18 cellular contexts compared by ENCODE assay signal in the genomic region with DNA sequence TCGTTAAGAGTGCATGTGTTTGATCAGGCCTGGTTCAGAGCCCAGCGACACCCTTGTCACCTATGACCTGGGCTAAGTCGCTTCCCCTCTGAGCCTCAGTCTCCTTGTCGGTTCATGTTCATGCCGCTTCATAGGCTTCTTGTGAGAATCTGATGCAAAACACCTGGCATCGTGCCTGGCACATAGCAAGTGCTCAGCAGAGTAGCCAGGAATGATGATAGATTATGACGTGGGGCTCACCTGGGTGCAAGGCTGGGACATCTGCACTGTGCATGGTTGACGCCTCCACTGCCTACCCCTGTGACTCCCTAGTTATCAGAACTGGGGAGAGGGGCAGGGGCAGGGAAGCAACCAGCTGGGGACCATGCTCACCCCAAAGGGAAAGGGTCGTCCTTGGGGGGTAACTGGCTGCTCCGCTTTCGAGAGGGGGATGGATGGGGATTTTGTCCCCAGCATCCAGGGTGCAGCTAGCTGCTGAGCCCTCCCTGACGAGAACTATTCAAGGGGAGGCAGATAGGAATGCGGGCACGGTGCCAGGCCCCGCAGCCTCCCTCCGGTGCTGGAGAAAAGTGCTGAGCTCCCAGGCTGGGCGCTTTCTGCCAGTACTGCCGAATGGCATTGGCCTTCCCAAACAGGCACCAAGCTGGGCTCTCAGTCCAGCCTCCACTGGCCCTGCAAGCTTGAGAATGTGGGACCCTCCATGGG. TPM values are rescaled to one million over a fixed set of nuclear protein-coding genes. Genes with fewer than 3 reads are reported as not detected.
DNase-seq lines count a peak whose midpoint lies in the region; ATAC-seq, FAIRE-seq and TF ChIP-seq lines count a peak whose summit lies in the region.
"Had no signal": no experiment of that assay in that cellular context is flagged by ENCODE, and none has a peak within 500 bp of the region (broad histone marks: within the 10 kb centered on the region; RNA-seq: fewer than 3 reads in every experiment).

No MANE protein-coding gene starts in this region.

- no peak for DNase-seq in activated CD8-positive, alpha-beta memory T cell treated with anti-CD3 and anti-CD28 coated beads, Interleukin-2, amount 10 ng/mL, durations not matched to agents 7 days and 5 days
- no peak for DNase-seq in activated CD8-positive, alpha-beta memory T cell treated with anti-CD3 and anti-CD28 coated beads, Interleukin-2, amount 50 U/mL, for 4 hours
- DNase-seq in RCC 7860 (ENCODE audit: low spot score): peak; percentile 58
- peak; percentile 68 for DNase-seq in epithelial cell of prostate (ENCODE audit: low read depth, low spot score)
- DNase-seq in globus pallidus (ENCODE audit: low spot score): no peak
- no peak for DNase-seq in kidney
- DNase-seq in AG08396 (ENCODE audit: low spot score): no peak
- DNase-seq: activated naive CD4-positive, alpha-beta T cell treated with anti-CD3 and anti-CD28 coated beads, Interleukin-2, amount 50 U/mL, for 16 hours; AML-193; NCI-H2107; RPMI8226; stimulated activated CD4-positive, alpha-beta T cell treated with anti-CD3 and anti-CD28 coated beads, Interleukin-15, amount 100 ng/mL, for 24 hours; stimulated activated naive B cell treated with anti-CD40 and anti-IgM and Interleukin-4, amounts not matched to agents 10 μg/mL and 1 μg/mL and 100 μg/mL, for 72 hours had no signal

- H3K4me3 ChIP-seq in kidney (ENCODE audit: low read length in 2 of 2): no peak overlapping the region
- H3K4me3 ChIP-seq: GM23338 had no signal

- no peak overlapping the region for H3K9ac ChIP-seq in kidney (ENCODE audit: low read length in 2 of 2)

- no peak overlapping the region for H3K4me3 Mint-ChIP-seq in activated CD8-positive, alpha-beta memory T cell treated with anti-CD3 and anti-CD28 coated beads, Interleukin-2, amount 10 ng/mL, durations not matched to agents 7 days and 5 days
- no peak overlapping the region for H3K4me3 Mint-ChIP-seq in stimulated activated memory B cell treated with anti-CD40 and anti-IgM and Interleukin-4, amounts not matched to agents 10 μg/mL and 1 μg/mL and 100 μg/mL, for 72 hours
- H3K4me3 Mint-ChIP-seq: GM23338; nephron; stimulated activated naive B cell treated with anti-CD40 and anti-IgM and Interleukin-4, amounts not matched to agents 10 μg/mL and 1 μg/mL and 100 μg/mL, for 72 hours had no signal

- intact Hi-C loops in kidney (cut with DNase I): no loop called here

- H3K4me1 ChIP-seq in kidney (ENCODE audit: control insufficient read depth in 1 of 2, insufficient read depth in 1 of 2, low read depth in 1 of 2, low read length in 2 of 2): peaks cover 0 to 12% of the 10 kb centered on the region in 2 donors

- ATAC-seq in activated CD8-positive, alpha-beta memory T cell treated with anti-CD3 and anti-CD28 coated beads, Interleukin-2, amount 10 ng/mL, durations not matched to agents 7 days and 5 days: no peak
- no peak for ATAC-seq in stimulated activated memory B cell treated with anti-CD40 and anti-IgM and Interleukin-4, amounts not matched to agents 10 μg/mL and 1 μg/mL and 100 μg/mL, for 72 hours
- ATAC-seq: GM23338; HepG2; stimulated activated naive B cell treated with anti-CD40 and anti-IgM and Interleukin-4, amounts not matched to agents 10 μg/mL and 1 μg/mL and 100 μg/mL, for 72 hours had no signal

- H3K27ac Mint-ChIP-seq in activated CD8-positive, alpha-beta memory T cell treated with anti-CD3 and anti-CD28 coated beads, Interleukin-2, amount 10 ng/mL, durations not matched to agents 7 days and 5 days: peak overlapping the region; percentile 30
- peak overlapping the region; percentile 10 for H3K27ac Mint-ChIP-seq in stimulated activated memory B cell treated with anti-CD40 and anti-IgM and Interleukin-4, amounts not matched to agents 10 μg/mL and 1 μg/mL and 100 μg/mL, for 72 hours
- H3K27ac Mint-ChIP-seq: GM23338; stimulated activated naive B cell treated with anti-CD40 and anti-IgM and Interleukin-4, amounts not matched to agents 10 μg/mL and 1 μg/mL and 100 μg/mL, for 72 hours had no signal

- no peaks in the 10 kb centered on the region for H3K27me3 Mint-ChIP-seq in activated CD8-positive, alpha-beta memory T cell treated with anti-CD3 and anti-CD28 coated beads, Interleukin-2, amount 10 ng/mL, durations not matched to agents 7 days and 5 days
- no peaks in the 10 kb centered on the region for H3K27me3 Mint-ChIP-seq in stimulated activated memory B cell treated with anti-CD40 and anti-IgM and Interleukin-4, amounts not matched to agents 10 μg/mL and 1 μg/mL and 100 μg/mL, for 72 hours
- H3K27me3 Mint-ChIP-seq: stimulated activated naive B cell treated with anti-CD40 and anti-IgM and Interleukin-4, amounts not matched to agents 10 μg/mL and 1 μg/mL and 100 μg/mL, for 72 hours had no signal

- no peak for FAIRE-seq in RCC 7860 (lab: Jason Lieb, UNC)
- FAIRE-seq in kidney (lab: Jason Lieb, UNC): no peak
- FAIRE-seq: HepG2 had no signal

- H3K9me3 ChIP-seq in kidney (ENCODE audit: control insufficient read depth in 1 of 2, low read length in 2 of 2): no peaks in the 10 kb centered on the region

- CTCF ChIA-PET in activated CD8-positive, alpha-beta memory T cell treated with anti-CD3 and anti-CD28 coated beads, Interleukin-2, amount 10 ng/mL, durations not matched to agents 7 days and 5 days (lab: Charles Lee): interaction anchor here (1.2 kb wide), 1 partner anchor 95 kb away, joined by 3 read pairs; no protein-coding TSS in a partner anchor

- no peaks in the 10 kb centered on the region for H3K9me3 Mint-ChIP-seq in activated CD8-positive, alpha-beta memory T cell treated with anti-CD3 and anti-CD28 coated beads, Interleukin-2, amount 10 ng/mL, durations not matched to agents 7 days and 5 days (ENCODE audit: low read depth)
- H3K9me3 Mint-ChIP-seq in stimulated activated memory B cell treated with anti-CD40 and anti-IgM and Interleukin-4, amounts not matched to agents 10 μg/mL and 1 μg/mL and 100 μg/mL, for 72 hours: no peaks in the 10 kb centered on the region
- H3K9me3 Mint-ChIP-seq: nephron; stimulated activated naive B cell treated with anti-CD40 and anti-IgM and Interleukin-4, amounts not matched to agents 10 μg/mL and 1 μg/mL and 100 μg/mL, for 72 hours had no signal

- peaks cover 28% of the 10 kb centered on the region for H3K36me3 Mint-ChIP-seq in activated CD8-positive, alpha-beta memory T cell treated with anti-CD3 and anti-CD28 coated beads, Interleukin-2, amount 10 ng/mL, durations not matched to agents 7 days and 5 days
- H3K36me3 Mint-ChIP-seq in stimulated activated memory B cell treated with anti-CD40 and anti-IgM and Interleukin-4, amounts not matched to agents 10 μg/mL and 1 μg/mL and 100 μg/mL, for 72 hours: peaks cover 18% of the 10 kb centered on the region

- H3K27ac ChIP-seq in epithelial cell of prostate: peak overlapping the region; percentile 92
- H3K27ac ChIP-seq in kidney (ENCODE audit: low read depth in 2 of 2, low read length in 2 of 2): no peak overlapping the region

- H3K36me3 ChIP-seq in kidney (ENCODE audit: control insufficient read depth in 1 of 2, insufficient read depth in 2 of 2, low read length in 2 of 2): no peaks in the 10 kb centered on the region

- peaks cover 53% of the 10 kb centered on the region for H3K4me1 Mint-ChIP-seq in activated CD8-positive, alpha-beta memory T cell treated with anti-CD3 and anti-CD28 coated beads, Interleukin-2, amount 10 ng/mL, durations not matched to agents 7 days and 5 days
- H3K4me1 Mint-ChIP-seq in stimulated activated memory B cell treated with anti-CD40 and anti-IgM and Interleukin-4, amounts not matched to agents 10 μg/mL and 1 μg/mL and 100 μg/mL, for 72 hours: peaks cover 57% of the 10 kb centered on the region

- no peak for TF ChIP-seq CTCF in kidney (IDR thresholded peaks at IDR 0.05; ENCODE audit: borderline replicate concordance, extremely low read depth, insufficient read depth)

RNA-seq across cellular contexts. Expression of a gene that starts 9.3 kb away (rescaled TPM):
- total RNA-seq in activated CD8-positive, alpha-beta memory T cell treated with anti-CD3 and anti-CD28 coated beads, Interleukin-2, amount 10 ng/mL, durations not matched to agents 7 days and 5 days: 10 to 100 TPM; 95.4 to 98.9 TPM
- 37.5 TPM for total RNA-seq in kidney
- polyA plus RNA-seq in kidney (ENCODE audit: insufficient read depth, low read depth, low replicate concordance): 20.2 TPM

RNA-seq across cellular contexts. Expression of a gene that starts 19.3 kb away (rescaled TPM):
- under 1 TPM; 0.68 to 0.93 TPM for total RNA-seq in activated CD8-positive, alpha-beta memory T cell treated with anti-CD3 and anti-CD28 coated beads, Interleukin-2, amount 10 ng/mL, durations not matched to agents 7 days and 5 days
- total RNA-seq in kidney: 0.44 TPM
- polyA plus RNA-seq in kidney (ENCODE audit: insufficient read depth, low read depth, low replicate concordance): not detected
- total RNA-seq: epithelial cell of proximal tubule, HepG2 had no signal
- polyA plus RNA-seq: GM23338, HepG2 had no signal

RNA-seq across cellular contexts. Expression of a gene that starts 37.6 kb away (rescaled TPM):
- total RNA-seq in activated CD8-positive, alpha-beta memory T cell treated with anti-CD3 and anti-CD28 coated beads, Interleukin-2, amount 10 ng/mL, durations not matched to agents 7 days and 5 days: not detected
- total RNA-seq in kidney: not detected
- polyA plus RNA-seq in kidney (ENCODE audit: insufficient read depth, low read depth, low replicate concordance): not detected
- total RNA-seq: epithelial cell of proximal tubule, GM23338, HepG2 had no signal
- polyA plus RNA-seq: GM23338, HepG2 had no signal

RNA-seq across cellular contexts. Expression of a gene that starts 56.9 kb away (rescaled TPM):
- total RNA-seq in activated CD8-positive, alpha-beta memory T cell treated with anti-CD3 and anti-CD28 coated beads, Interleukin-2, amount 10 ng/mL, durations not matched to agents 7 days and 5 days: not detected
- total RNA-seq in kidney: not detected
- not detected for polyA plus RNA-seq in kidney (ENCODE audit: insufficient read depth, low read depth, low replicate concordance)
- total RNA-seq: epithelial cell of proximal tubule, GM23338, HepG2 had no signal
- polyA plus RNA-seq: GM23338, HepG2 had no signal

Comparison
In these comparisons a context has a peak if more than half of its experiments do, and no peak if none do; other contexts are left out.
1. DNase-seq: peak in RCC 7860 (single experiment) and epithelial cell of prostate (single experiment); none in activated CD8-positive, alpha-beta memory T cell treated with anti-CD3 and anti-CD28 coated beads, Interleukin-2, amount 10 ng/mL, durations not matched to agents 7 days and 5 days (single experiment), activated CD8-positive, alpha-beta memory T cell treated with anti-CD3 and anti-CD28 coated beads, Interleukin-2, amount 50 U/mL, for 4 hours (single experiment), globus pallidus (single experiment), kidney (single experiment) and AG08396 (single experiment).